Comparison of ENCODE assay signal across 18 cellular contexts in the genomic region with DNA sequence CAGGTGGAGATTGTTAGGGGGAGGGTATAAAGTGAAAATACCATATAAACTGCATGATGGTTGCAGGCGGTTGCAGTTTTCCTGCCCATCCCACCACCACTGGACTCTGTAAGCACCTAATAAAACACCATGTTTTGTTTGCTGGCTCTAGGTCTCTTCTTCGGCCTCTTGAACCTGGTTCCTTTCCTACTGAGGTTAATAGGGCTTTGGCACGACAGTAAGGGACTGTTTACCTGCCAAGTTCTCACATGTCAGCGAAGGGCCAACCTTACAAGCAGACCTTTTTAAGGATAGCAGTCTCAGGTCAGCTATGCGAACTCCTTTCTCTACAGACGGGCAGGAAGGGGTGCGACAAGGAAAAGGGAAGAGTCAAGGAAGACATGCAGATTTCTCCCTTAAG. TPM values are rescaled to one million over a fixed set of nuclear protein-coding genes. Genes with fewer than 3 reads are reported as not detected.
"Had no signal": no experiment of that assay in that cellular context is flagged by ENCODE, and none has a peak within 500 bp of the region (broad histone marks: within the 10 kb centered on the region; RNA-seq: fewer than 3 reads in every experiment).

No MANE protein-coding gene starts in this region.

- H3K27me3 ChIP-seq: esophagus muscularis mucosa, gastrocnemius medialis, left lung, sigmoid colon, suprapubic skin, thyroid gland, upper lobe of left lung, uterus had no signal

- ATAC-seq: effector memory CD8-positive, alpha-beta T cell; gastrocnemius medialis; left lung had no signal

- H3K4me3 Mint-ChIP-seq: dendritic cell treated with granulocyte-macrophage colony-stimulating factor and Interleukin-4, amounts not matched to agents 40 ng/mL and 50 ng/mL, for 4 days; effector memory CD8-positive, alpha-beta T cell; nephron progenitor cell had no signal

- H3K4me3 ChIP-seq: esophagus muscularis mucosa, gastrocnemius medialis, left lung, lung, sigmoid colon, skin epidermis, suprapubic skin, thyroid gland, upper lobe of left lung, uterus had no signal

- H3K9me3 Mint-ChIP-seq: dendritic cell treated with granulocyte-macrophage colony-stimulating factor and Interleukin-4, amounts not matched to agents 40 ng/mL and 50 ng/mL, for 4 days; effector memory CD8-positive, alpha-beta T cell; naive B cell; nephron progenitor cell had no signal

- H3K27ac Mint-ChIP-seq: dendritic cell treated with granulocyte-macrophage colony-stimulating factor and Interleukin-4, amounts not matched to agents 40 ng/mL and 50 ng/mL, for 4 days; effector memory CD8-positive, alpha-beta T cell; naive B cell; nephron progenitor cell had no signal

- H3K36me3 ChIP-seq: esophagus muscularis mucosa, gastrocnemius medialis, left lung, sigmoid colon, suprapubic skin, thyroid gland, upper lobe of left lung, uterus had no signal

- H3K36me3 Mint-ChIP-seq: naive B cell had no signal

- H3K4me1 ChIP-seq: uterus had no signal

- H3K27ac ChIP-seq: epithelial cell of prostate, left lung, skin epidermis had no signal

- H3K9me3 ChIP-seq: esophagus muscularis mucosa, gastrocnemius medialis, left lung, sigmoid colon, suprapubic skin, thyroid gland, upper lobe of left lung, uterus had no signal

- DNase-seq: effector memory CD8-positive, alpha-beta T cell; gastrocnemius medialis; islet precursor cell; left lung; mesendoderm; naive B cell; nephron progenitor cell; sigmoid colon; stimulated activated naive CD4-positive, alpha-beta T cell treated with Interleukin-2 at 50 U/mL for 16 hours; thyroid gland; upper lobe of left lung; uterus had no signal

RNA-seq across cellular contexts. Expression of a gene that starts 23.3 kb away (rescaled TPM):
- total RNA-seq: uterus had no signal

RNA-seq across cellular contexts. Expression of a gene that starts 39.6 kb away (rescaled TPM):
- total RNA-seq: esophagus muscularis mucosa, suprapubic skin, thyroid gland had no signal
